In the genomic region with DNA sequence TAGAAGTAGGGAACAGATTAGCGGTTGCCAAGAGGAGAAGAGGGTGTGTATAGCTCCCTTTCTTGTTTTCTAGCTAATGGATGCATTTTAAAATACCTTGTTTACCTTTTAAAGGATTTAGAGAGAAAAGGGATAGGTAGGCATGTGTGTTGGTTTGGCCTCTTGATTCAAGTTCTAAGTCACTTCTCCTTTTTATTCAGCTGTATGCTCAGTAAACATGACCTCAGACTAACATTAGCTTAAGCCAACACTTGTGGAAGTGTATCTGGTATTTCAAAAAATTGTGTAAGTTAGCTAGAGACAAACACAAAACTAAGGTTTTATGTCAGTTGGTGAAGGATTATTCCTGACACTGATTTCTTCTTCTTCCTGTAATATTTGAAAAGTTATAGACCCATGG, we compare ENCODE assay signal across 36 cellular contexts.
"Had no signal": no experiment of that assay in that cellular context is flagged by ENCODE, and none has a peak within 500 bp of the region (broad histone marks: within the 10 kb centered on the region; RNA-seq: fewer than 3 reads in every experiment).

No MANE protein-coding gene starts in this region.

- H3K4me1 ChIP-seq: SJCRH30 had no signal

- H3K27ac ChIP-seq: brain microvascular endothelial cell, KMS-11, PC-9, RWPE1, SJCRH30, SK-N-MC, WERI-Rb-1 had no signal

- H3K4me3 ChIP-seq: PC-9, SJCRH30, SK-N-MC had no signal

- H3K27me3 ChIP-seq: brain microvascular endothelial cell, SJCRH30 had no signal

- ATAC-seq: activated CD8-positive, alpha-beta memory T cell treated with anti-CD3 and anti-CD28 coated beads, Interleukin-2, amount 10 ng/mL, durations not matched to agents 7 days and 5 days; activated T-cell treated with anti-CD3 and anti-CD28 coated beads, Interleukin-2, amount 50 U/mL, for 72 hours; activated T-helper 17 cell treated with anti-CD3 and anti-CD28 coated beads, Interleukin-2, amount 50 U/mL, for 72 hours; Right ventricle myocardium inferior had no signal

- H3K9me3 ChIP-seq: SJCRH30 had no signal

- DNase-seq: activated CD4-positive, alpha-beta memory T cell treated with anti-CD3 and anti-CD28 coated beads, Interleukin-2, amount 10 ng/mL, durations not matched to agents 7 days and 5 days; activated CD4-positive, alpha-beta T cell treated with anti-CD3 and anti-CD28 coated beads for 1 hour; activated CD4-positive, alpha-beta T cell treated with anti-CD3 and anti-CD28 coated beads for 48 hours; activated CD4-positive, CD25-positive, alpha-beta regulatory T cell; activated CD8-positive, alpha-beta memory T cell treated with anti-CD3 and anti-CD28 coated beads for 24 hours; activated CD8-positive, alpha-beta memory T cell treated with anti-CD3 and anti-CD28 coated beads, Interleukin-2, amount 10 ng/mL, durations not matched to agents 7 days and 5 days; activated effector memory CD4-positive, alpha-beta T cell treated with anti-CD3 and anti-CD28 coated beads, Interleukin-2, amount 50 U/mL, for 16 hours; activated naive CD4-positive, alpha-beta T cell; activated naive CD4-positive, alpha-beta T cell treated with anti-CD3 and anti-CD28 coated beads, Interleukin-2, amount 50 U/mL, for 16 hours; activated naive CD8-positive, alpha-beta T cell treated with anti-CD3 and anti-CD28 coated beads for 36 hours; activated T-cell treated with anti-CD3 and anti-CD28 coated beads, Interleukin-2, amount 50 U/mL, for 1 hour; activated T-cell treated with anti-CD3 and anti-CD28 coated beads, Interleukin-2, amount 50 U/mL, for 72 hours; amniotic stem cell; aorta; brain microvascular endothelial cell; central memory CD4-positive, alpha-beta T cell; NCI-H1048; NCI-H1105 treated with DMSO at 0.1 percent for 48 hours; NCI-H1436; NCI-H1694; NCI-H1930; NCI-H2081 treated with DMSO at 0.1 percent for 48 hours; NCI-H345; NCI-H524 treated with DMSO at 0.1 percent for 48 hours; PC-9; SJCRH30; SW 1271; T-helper 1 cell; T-helper 2 cell; T-helper 9 cell; WERI-Rb-1 had no signal

- H3K36me3 ChIP-seq: brain microvascular endothelial cell, SJCRH30, WERI-Rb-1 had no signal
